In the genomic region with DNA sequence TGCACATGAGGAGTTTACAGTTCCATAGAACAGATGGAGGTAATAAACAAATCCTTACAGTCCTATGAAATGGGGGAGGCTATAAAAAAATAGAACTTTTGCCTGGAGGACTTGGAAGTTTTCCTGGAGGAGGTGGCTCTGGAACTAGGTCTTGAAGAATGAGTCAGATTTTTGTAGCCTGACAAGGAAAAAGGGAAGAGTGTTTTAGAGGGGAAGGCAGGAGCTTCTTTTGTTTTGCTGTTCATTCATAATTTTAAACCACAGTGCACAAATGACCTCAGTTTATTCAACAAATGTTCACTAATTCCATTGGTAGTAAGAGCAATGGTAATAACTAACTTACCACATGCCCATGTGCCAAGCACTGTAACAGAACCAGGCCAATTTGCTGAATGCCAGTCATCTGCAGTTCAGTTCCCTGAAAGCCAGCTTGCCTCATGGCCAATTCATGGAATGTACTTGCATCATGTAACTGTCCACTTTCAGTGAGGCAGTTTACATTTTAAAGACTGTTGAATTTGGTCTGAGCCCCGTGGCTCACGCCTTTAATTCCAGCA, we compare ENCODE assay signal across 12 cellular contexts. TPM values are rescaled to one million over a fixed set of nuclear protein-coding genes. Genes with fewer than 3 reads are reported as not detected.
A peak's percentile ranks its signal among the peaks of the same experiment; 100 is the strongest.
DNase-seq lines count a peak whose midpoint lies in the region; ATAC-seq and TF ChIP-seq lines count a peak whose summit lies in the region.
"Had no signal": no experiment of that assay in that cellular context is flagged by ENCODE, and none has a peak within 500 bp of the region (broad histone marks: within the 10 kb centered on the region; RNA-seq: fewer than 3 reads in every experiment).

No MANE protein-coding gene starts in this region.

- peaks cover 9% of the 10 kb centered on the region for H3K27me3 Mint-ChIP-seq in stimulated activated naive CD8-positive, alpha-beta T cell treated with anti-CD3 and anti-CD28 coated beads, Interleukin-15, amount 100 ng/mL, for 72 hours

- H3K36me3 ChIP-seq in psoas muscle (ENCODE audit: insufficient read depth in 1 of 2, low read depth in 1 of 2), result no peaks in the 10 kb centered on the region

- H3K4me1 ChIP-seq in psoas muscle, result peaks cover 29% of the 10 kb centered on the region

- WGBS in psoas muscle, 3 donors, result 19 to 38% (median 25%) methylated on average over 2 of the region's 2 CpGs

- no peaks in the 10 kb centered on the region for H3K27me3 ChIP-seq in psoas muscle (ENCODE audit: insufficient read depth in 3 of 3, low read length in 2 of 3)

- peaks cover 24% of the 10 kb centered on the region for H3K4me1 Mint-ChIP-seq in stimulated activated naive CD8-positive, alpha-beta T cell treated with anti-CD3 and anti-CD28 coated beads, Interleukin-15, amount 100 ng/mL, for 72 hours
- H3K4me1 Mint-ChIP-seq: stimulated activated memory B cell treated with anti-CD40 and anti-IgM and Interleukin-4, amounts not matched to agents 10 μg/mL and 1 μg/mL and 100 μg/mL, for 72 hours had no signal

- H3K4me3 Mint-ChIP-seq in stimulated activated naive CD8-positive, alpha-beta T cell treated with anti-CD3 and anti-CD28 coated beads, Interleukin-15, amount 100 ng/mL, for 72 hours, result no peak overlapping the region
- H3K4me3 Mint-ChIP-seq: stimulated activated memory B cell treated with anti-CD40 and anti-IgM and Interleukin-4, amounts not matched to agents 10 μg/mL and 1 μg/mL and 100 μg/mL, for 72 hours had no signal

- H3K4me3 ChIP-seq in psoas muscle, result no peak overlapping the region

- no peaks in the 10 kb centered on the region for H3K9me3 ChIP-seq in psoas muscle

- intact Hi-C loops in psoas muscle (cut with DNase I) (no loop called here), Right ventricle myocardium superior (cut with DNase I) (no loop called here)

- ATAC-seq in psoas muscle (peak; percentile 68 to 72 (median 71)), Right ventricle myocardium superior (ENCODE audit: poor library complexity) (no peak), HG02763 (IDR thresholded peaks at IDR 0.05; ENCODE audit: unreplicated experiment) (no peak)
- ATAC-seq in stimulated activated naive CD8-positive, alpha-beta T cell treated with anti-CD3 and anti-CD28 coated beads, Interleukin-15, amount 100 ng/mL, for 72 hours, result no peak
- ATAC-seq: stimulated activated memory B cell treated with anti-CD40 and anti-IgM and Interleukin-4, amounts not matched to agents 10 μg/mL and 1 μg/mL and 100 μg/mL, for 72 hours had no signal

- no peaks in the 10 kb centered on the region for H3K9me3 Mint-ChIP-seq in stimulated activated naive CD8-positive, alpha-beta T cell treated with anti-CD3 and anti-CD28 coated beads, Interleukin-15, amount 100 ng/mL, for 72 hours
- H3K9me3 Mint-ChIP-seq: stimulated activated memory B cell treated with anti-CD40 and anti-IgM and Interleukin-4, amounts not matched to agents 10 μg/mL and 1 μg/mL and 100 μg/mL, for 72 hours had no signal

- peak overlapping the region; percentile 47 for H3K27ac ChIP-seq in psoas muscle

- no peak for TF ChIP-seq CTCF in psoas muscle (IDR thresholded peaks at IDR 0.05)

- H3K27ac Mint-ChIP-seq in stimulated activated naive CD8-positive, alpha-beta T cell treated with anti-CD3 and anti-CD28 coated beads, Interleukin-15, amount 100 ng/mL, for 72 hours, result no peak overlapping the region
- H3K27ac Mint-ChIP-seq: stimulated activated memory B cell treated with anti-CD40 and anti-IgM and Interleukin-4, amounts not matched to agents 10 μg/mL and 1 μg/mL and 100 μg/mL, for 72 hours had no signal

- DNase-seq in EL (peak; percentile 86), T1000 (lab: John Stamatoyannopoulos, UW) (peak; percentile 46), fibroblast of the conjunctiva (ENCODE audit: low read depth) (peak; percentile 81), psoas muscle (no peak), NCI-H510A (lab: John Stamatoyannopoulos, UW) (no peak), Right ventricle myocardium superior (no peak)
- no peak for DNase-seq in stimulated activated naive CD8-positive, alpha-beta T cell treated with anti-CD3 and anti-CD28 coated beads, Interleukin-15, amount 100 ng/mL, for 72 hours
- DNase-seq: activated naive CD4-positive, alpha-beta T cell treated with Interleukin-2 at 50 U/mL for 16 hours; NCI-H345; T-helper 9 cell had no signal

RNA-seq across cellular contexts. Expression of a gene that starts 2.8 kb away (rescaled TPM):
- total RNA-seq in psoas muscle, result not detected
- not detected for polyA plus RNA-seq in psoas muscle
- not detected for total RNA-seq in Right ventricle myocardium superior

RNA-seq across cellular contexts. Expression of a gene that starts 7.2 kb away (rescaled TPM):
- total RNA-seq in psoas muscle (10 to 100 TPM; 11.8 to 23.3 (median 19.4) TPM), Right ventricle myocardium superior (13.6 TPM)
- polyA plus RNA-seq in psoas muscle, result 10 to 100 TPM; 23.1 to 54.1 (median 25.1) TPM

RNA-seq across cellular contexts. Expression of a gene that starts 48.7 kb away (rescaled TPM):
- total RNA-seq in psoas muscle (1 to 10 TPM; 4.9 to 5.8 (median 5.5) TPM), Right ventricle myocardium superior (9.9 TPM)
- 10 to 100 TPM in 1 of 3 donors, 1 to 10 TPM in 2; 4.6 to 10.3 (median 5.3) TPM for polyA plus RNA-seq in psoas muscle

RNA-seq across cellular contexts. Expression of a gene that starts 49.4 kb away (rescaled TPM):
- 10 to 100 TPM; 10.0 to 16.9 (median 11.9) TPM for total RNA-seq in psoas muscle
- polyA plus RNA-seq in psoas muscle, result 10 to 100 TPM; 11.0 to 14.7 (median 14.0) TPM
- total RNA-seq in Right ventricle myocardium superior, result 12.0 TPM

RNA-seq across cellular contexts. Expression of a gene that starts 58.7 kb away (rescaled TPM):
- total RNA-seq in psoas muscle, result 1 to 10 TPM; 3.0 to 7.5 (median 4.8) TPM
- polyA plus RNA-seq in psoas muscle, result 10 to 100 TPM in 1 of 3 donors, 1 to 10 TPM in 2; 4.3 to 12.1 (median 9.2) TPM
- 5.6 TPM for total RNA-seq in Right ventricle myocardium superior

Comparison
In these comparisons a context has a peak if more than half of its experiments do, and no peak if none do; other contexts are left out.
1. DNase-seq: peak in EL (single experiment), T1000 (single experiment) and fibroblast of the conjunctiva (single experiment); none in psoas muscle (0 of 2), stimulated activated naive CD8-positive, alpha-beta T cell treated with anti-CD3 and anti-CD28 coated beads, Interleukin-15, amount 100 ng/mL, for 72 hours (0 of 2), NCI-H510A (single experiment) and Right ventricle myocardium superior (single experiment).
2. ATAC-seq: peak in psoas muscle (4 of 4); none in stimulated activated naive CD8-positive, alpha-beta T cell treated with anti-CD3 and anti-CD28 coated beads, Interleukin-15, amount 100 ng/mL, for 72 hours (single experiment), Right ventricle myocardium superior (single experiment) and HG02763 (single experiment).